In the genomic region with DNA sequence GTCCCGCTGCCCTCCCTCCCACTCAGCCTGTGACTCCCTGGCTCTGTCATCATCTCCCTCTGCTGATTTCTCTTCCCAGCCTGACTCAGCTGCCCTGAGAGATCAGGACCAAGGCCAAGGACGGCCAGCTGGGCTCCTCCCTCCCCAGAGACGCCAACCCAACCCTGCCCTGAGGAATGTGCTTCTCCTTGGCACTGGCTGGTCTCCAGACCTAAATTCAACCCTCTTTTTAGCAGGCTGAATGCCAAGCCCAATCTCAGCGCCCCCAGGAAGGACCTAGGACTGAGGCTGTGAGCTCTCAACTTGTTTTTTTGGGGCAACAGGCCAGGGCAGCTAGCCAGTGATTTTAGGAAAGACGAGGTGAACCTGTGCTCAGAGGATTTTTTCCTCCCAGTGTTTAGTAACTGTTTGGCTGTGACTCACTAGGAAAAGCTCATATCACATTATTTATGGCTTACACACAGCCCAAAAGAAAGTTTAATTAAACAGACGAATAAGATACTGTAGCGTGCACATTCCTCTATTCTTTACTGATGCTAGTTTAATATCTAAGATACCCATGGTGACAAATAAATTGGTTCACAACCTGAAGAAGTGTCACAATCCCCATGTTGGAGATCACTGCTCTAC, we compare ENCODE assay signal across 10 cellular contexts. TPM values are rescaled to one million over a fixed set of nuclear protein-coding genes. Genes with fewer than 3 reads are reported as not detected.
DNase-seq lines count a peak whose midpoint lies in the region; ATAC-seq, FAIRE-seq and TF ChIP-seq lines count a peak whose summit lies in the region.
"Had no signal": no experiment of that assay in that cellular context is flagged by ENCODE, and none has a peak within 500 bp of the region (broad histone marks: within the 10 kb centered on the region; RNA-seq: fewer than 3 reads in every experiment).

No MANE protein-coding gene starts in this region.

- H3K4me3 ChIP-seq in SK-N-SH (ENCODE audit: low read depth in 2 of 2, low read length in 1 of 2) (no peak overlapping the region), foreskin fibroblast (ENCODE audit: low read depth in 1 of 2, low read length in 2 of 2) (no peak overlapping the region), sigmoid colon (no peak overlapping the region)

- no peak for FAIRE-seq in H54 (lab: Jason Lieb, UNC)
- FAIRE-seq: frontal cortex had no signal

- H3K27ac ChIP-seq in SK-N-SH (ENCODE audit: low read depth in 2 of 2, low read length in 1 of 2) = no peak overlapping the region
- H3K27ac ChIP-seq in sigmoid colon = peak overlapping the region in 1 of 4 donors; percentile 64

- H3K9me3 ChIP-seq in SK-N-SH (no peaks in the 10 kb centered on the region), sigmoid colon (no peaks in the 10 kb centered on the region)

- H3K27me3 ChIP-seq in SK-N-SH (ENCODE audit: insufficient read depth) (peaks cover 35% of the 10 kb centered on the region; the same call in 1 of the 2 replicates), sigmoid colon (peaks cover 0 to 14% (median 0%) of the 10 kb centered on the region in 3 donors)

- no peak for TF ChIP-seq EP300 in SK-N-SH (IDR thresholded peaks at IDR 0.05; ENCODE audit: borderline replicate concordance in 1 of 2, low read depth in 1 of 2, low read length in 1 of 2)
- TF ChIP-seq EP300 in sigmoid colon (IDR thresholded peaks at IDR 0.05) = no peak

- POLR2A ChIA-PET in SK-N-SH (lab: Yijun Ruan, JAX) = no interaction called here

- no peak overlapping the region for H3K9ac ChIP-seq in SK-N-SH

- ATAC-seq in HG03135 (IDR thresholded peaks at IDR 0.05; ENCODE audit: unreplicated experiment) = no peak
- no peak for ATAC-seq in GM21723 (IDR thresholded peaks at IDR 0.05; ENCODE audit: unreplicated experiment)
- no peak for ATAC-seq in HG02885 (IDR thresholded peaks at IDR 0.05; ENCODE audit: poor library complexity, unreplicated experiment)

- 31% methylated on average over 6 of the region's 7 CpGs for WGBS in SK-N-SH (ENCODE audit: low lambda C conversion rate)
- 35% methylated on average over 7 of the region's 7 CpGs for WGBS in sigmoid colon, 2 donors

- H2AFZ ChIP-seq in SK-N-SH (ENCODE audit: low read depth) = no peak overlapping the region

- peaks cover 4% of the 10 kb centered on the region for H3F3A ChIP-seq in SK-N-SH (replicated peaks; ENCODE audit: insufficient read depth)

- H3K4me1 ChIP-seq in SK-N-SH (ENCODE audit: control insufficient read depth in 1 of 2, insufficient read depth in 2 of 2, low read depth in 1 of 2, low read length in 1 of 2) (no peaks in the 10 kb centered on the region), sigmoid colon (peaks cover 0 to 26% (median 20%) of the 10 kb centered on the region in 4 donors)

- TF ChIP-seq POLR2A in H54 (IDR thresholded peaks at IDR 0.05; ENCODE audit: low read depth, low read length) = no peak
- TF ChIP-seq POLR2A in sigmoid colon (IDR thresholded peaks at IDR 0.05) = no peak

- DNase-seq in H54 (ENCODE audit: insufficient read length, low spot score) = peak; percentile 70
- DNase-seq in SK-N-SH = no peak
- DNase-seq in foreskin fibroblast = peak; percentile 54 to 87
- peak; percentile 71 for DNase-seq in sigmoid colon
- no peak for DNase-seq in activated effector memory CD4-positive, alpha-beta T cell treated with anti-CD3 and anti-CD28 coated beads, Interleukin-2, amount 50 U/mL, for 16 hours
- DNase-seq: retina had no signal

- no peaks in the 10 kb centered on the region for H3K9me2 ChIP-seq in SK-N-SH

- H3K4me2 ChIP-seq in SK-N-SH = 0 out of 2 replicates have a peak overlapping the region, but pooled peaks have one; percentile 34

- CTCF ChIA-PET in SK-N-SH (lab: Yijun Ruan, JAX) = interaction anchor here (0.7 to 2.2 kb wide), 4 partner anchors 9 to 193 kb away, joined by 3 to 8 read pairs (median 3); no protein-coding TSS in a partner anchor

- H3K36me3 ChIP-seq in SK-N-SH (replicated peaks in 1 of 2; ENCODE audit: control insufficient read depth in 1 of 2, insufficient read depth in 2 of 2, low read length in 1 of 2) (no peaks in the 10 kb centered on the region), sigmoid colon (no peaks in the 10 kb centered on the region)

- H4K20me1 ChIP-seq in SK-N-SH (ENCODE audit: insufficient read depth) = 0 out of 2 replicates have a peak, but pooled peaks cover 8% of the 10 kb centered on the region

- TF ChIP-seq CTCF in SK-N-SH (IDR thresholded peaks at IDR 0.05) (no peak), foreskin fibroblast (IDR thresholded peaks at IDR 0.05; ENCODE audit: low read depth, low read length) (no peak), sigmoid colon (IDR thresholded peaks at IDR 0.05) (no peak)

- no peak for TF ChIP-seq RAD21 in SK-N-SH (IDR thresholded peaks at IDR 0.05; ENCODE audit: low read length)

- H3K79me2 ChIP-seq in SK-N-SH (ENCODE audit: insufficient read depth) = no peaks in the 10 kb centered on the region

- intact Hi-C loops in sigmoid colon (cut with DNase I) = no loop called here

TF ChIP-seq in SK-N-SH, 30 proteins besides CTCF, POLR2A, EP300 and RAD21:
- TF ChIP-seq, protein P1, sequence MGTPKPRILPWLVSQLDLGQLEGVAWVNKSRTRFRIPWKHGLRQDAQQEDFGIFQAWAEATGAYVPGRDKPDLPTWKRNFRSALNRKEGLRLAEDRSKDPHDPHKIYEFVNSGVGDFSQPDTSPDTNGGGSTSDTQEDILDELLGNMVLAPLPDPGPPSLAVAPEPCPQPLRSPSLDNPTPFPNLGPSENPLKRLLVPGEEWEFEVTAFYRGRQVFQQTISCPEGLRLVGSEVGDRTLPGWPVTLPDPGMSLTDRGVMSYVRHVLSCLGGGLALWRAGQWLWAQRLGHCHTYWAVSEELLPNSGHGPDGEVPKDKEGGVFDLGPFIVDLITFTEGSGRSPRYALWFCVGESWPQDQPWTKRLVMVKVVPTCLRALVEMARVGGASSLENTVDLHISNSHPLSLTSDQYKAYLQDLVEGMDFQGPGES (IDR thresholded peaks at IDR 0.05; ENCODE audit: low read depth, low read length) = no peak
- no peak for TF ChIP-seq TCF12 (IDR thresholded peaks at IDR 0.05)
- no peak for TF ChIP-seq FOXM1 (IDR thresholded peaks at IDR 0.05; ENCODE audit: low read depth)
- TF ChIP-seq, protein P2, sequence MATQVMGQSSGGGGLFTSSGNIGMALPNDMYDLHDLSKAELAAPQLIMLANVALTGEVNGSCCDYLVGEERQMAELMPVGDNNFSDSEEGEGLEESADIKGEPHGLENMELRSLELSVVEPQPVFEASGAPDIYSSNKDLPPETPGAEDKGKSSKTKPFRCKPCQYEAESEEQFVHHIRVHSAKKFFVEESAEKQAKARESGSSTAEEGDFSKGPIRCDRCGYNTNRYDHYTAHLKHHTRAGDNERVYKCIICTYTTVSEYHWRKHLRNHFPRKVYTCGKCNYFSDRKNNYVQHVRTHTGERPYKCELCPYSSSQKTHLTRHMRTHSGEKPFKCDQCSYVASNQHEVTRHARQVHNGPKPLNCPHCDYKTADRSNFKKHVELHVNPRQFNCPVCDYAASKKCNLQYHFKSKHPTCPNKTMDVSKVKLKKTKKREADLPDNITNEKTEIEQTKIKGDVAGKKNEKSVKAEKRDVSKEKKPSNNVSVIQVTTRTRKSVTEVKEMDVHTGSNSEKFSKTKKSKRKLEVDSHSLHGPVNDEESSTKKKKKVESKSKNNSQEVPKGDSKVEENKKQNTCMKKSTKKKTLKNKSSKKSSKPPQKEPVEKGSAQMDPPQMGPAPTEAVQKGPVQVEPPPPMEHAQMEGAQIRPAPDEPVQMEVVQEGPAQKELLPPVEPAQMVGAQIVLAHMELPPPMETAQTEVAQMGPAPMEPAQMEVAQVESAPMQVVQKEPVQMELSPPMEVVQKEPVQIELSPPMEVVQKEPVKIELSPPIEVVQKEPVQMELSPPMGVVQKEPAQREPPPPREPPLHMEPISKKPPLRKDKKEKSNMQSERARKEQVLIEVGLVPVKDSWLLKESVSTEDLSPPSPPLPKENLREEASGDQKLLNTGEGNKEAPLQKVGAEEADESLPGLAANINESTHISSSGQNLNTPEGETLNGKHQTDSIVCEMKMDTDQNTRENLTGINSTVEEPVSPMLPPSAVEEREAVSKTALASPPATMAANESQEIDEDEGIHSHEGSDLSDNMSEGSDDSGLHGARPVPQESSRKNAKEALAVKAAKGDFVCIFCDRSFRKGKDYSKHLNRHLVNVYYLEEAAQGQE (IDR thresholded peaks at IDR 0.05; ENCODE audit: low read depth, low read length) = peak; percentile 96
- TF ChIP-seq NFIC (IDR thresholded peaks at IDR 0.05; ENCODE audit: borderline replicate concordance) = peak; percentile 32; the same call in 1 of the 2 replicates
- TF ChIP-seq POLR2AphosphoS5 (IDR thresholded peaks at IDR 0.05; ENCODE audit: low read depth, low read length) = no peak
- no peak for TF ChIP-seq RCOR1 (IDR thresholded peaks at IDR 0.05; ENCODE audit: low read length)
- TF ChIP-seq RXRA (IDR thresholded peaks at IDR 0.05; ENCODE audit: borderline replicate concordance, low read depth) = no peak
TF ChIP-seq in SK-N-SH: peak in this region for 2.

RNA-seq across cellular contexts. Expression of a gene that starts 7.4 kb away (rescaled TPM):
- polyA plus RNA-seq in SK-N-SH (2012; rRNA removed) = not detected in 2 replicates
- polyA plus RNA-seq in SK-N-SH (2012; cell fraction: cytosol; rRNA removed) = not detected in 2 replicates
- polyA plus RNA-seq in SK-N-SH (2012; cell fraction: nucleus; rRNA removed) = 0.10 TPM in 1 of 2 replicates, not detected in the other
- total RNA-seq in sigmoid colon = not detected
- polyA plus RNA-seq in sigmoid colon = not detected
- total RNA-seq: frontal cortex had no signal

Comparison
In these comparisons a context has a peak if more than half of its experiments do, and no peak if none do; other contexts are left out.
1. DNase-seq: peak in H54 (single experiment), foreskin fibroblast (2 of 2) and sigmoid colon (single experiment); none in SK-N-SH (single experiment) and activated effector memory CD4-positive, alpha-beta T cell treated with anti-CD3 and anti-CD28 coated beads, Interleukin-2, amount 50 U/mL, for 16 hours (single experiment).